17 cellular contexts compared by ENCODE assay signal in genomic region chr4:169362607-169363006, GRCh38.
"Had no signal": no experiment of that assay in that cellular context is flagged by ENCODE, and none has a peak within 500 bp of the region (broad histone marks: within the 10 kb centered on the region; RNA-seq: fewer than 3 reads in every experiment).

No MANE protein-coding gene starts in this region.

- DNase-seq: activated CD4-positive, alpha-beta memory T cell treated with anti-CD3 and anti-CD28 coated beads, Interleukin-2, amount 10 ng/mL, durations not matched to agents 7 days and 5 days; activated CD4-positive, alpha-beta T cell treated with anti-CD3 and anti-CD28 coated beads for 4 hours; activated naive CD4-positive, alpha-beta T cell treated with anti-CD3 and anti-CD28 coated beads, Interleukin-2, amount 10 ng/mL, durations not matched to agents 7 days and 5 days; activated T-cell treated with anti-CD3 and anti-CD28 coated beads, Interleukin-2, amount 50 U/mL, for 24 hours; effector memory CD8-positive, alpha-beta T cell; heart right ventricle; left cardiac atrium; midbrain; pancreas; T1000; thyroid gland had no signal

- H2AFZ ChIP-seq: neural progenitor cell had no signal

- H3K27me3 ChIP-seq: gastroesophageal sphincter, heart right ventricle, neural progenitor cell, pancreas, thyroid gland, vagina had no signal

- H3K9me3 ChIP-seq: pancreas, thyroid gland, vagina had no signal

- H3K4me3 Mint-ChIP-seq: activated CD4-positive, alpha-beta memory T cell treated with anti-CD3 and anti-CD28 coated beads, Interleukin-2, amount 10 ng/mL, durations not matched to agents 7 days and 5 days; activated naive CD4-positive, alpha-beta T cell treated with anti-CD3 and anti-CD28 coated beads, Interleukin-2, amount 10 ng/mL, durations not matched to agents 7 days and 5 days; activated T-cell treated with anti-CD3 and anti-CD28 coated beads, Interleukin-2, amount 50 U/mL, for 24 hours; dendritic cell treated with granulocyte-macrophage colony-stimulating factor and Interleukin-4, amounts not matched to agents 40 ng/mL and 50 ng/mL, for 4 days; effector memory CD8-positive, alpha-beta T cell; neural progenitor cell; stimulated activated effector memory CD8-positive, alpha-beta T cell treated with anti-CD3 and anti-CD28 coated beads, Interleukin-12 subunit alpha, Interleukin-12 subunit beta, amount 100 ng/mL, for 72 hours had no signal

- H3K36me3 ChIP-seq: gastroesophageal sphincter, heart right ventricle, neural progenitor cell, pancreas, thyroid gland, vagina had no signal

- H3K27ac ChIP-seq: gastroesophageal sphincter, neural progenitor cell, pancreas, thyroid gland, vagina had no signal

- H3K36me3 Mint-ChIP-seq: activated naive CD4-positive, alpha-beta T cell treated with anti-CD3 and anti-CD28 coated beads, Interleukin-2, amount 10 ng/mL, durations not matched to agents 7 days and 5 days; neural progenitor cell; stimulated activated effector memory CD8-positive, alpha-beta T cell treated with anti-CD3 and anti-CD28 coated beads, Interleukin-12 subunit alpha, Interleukin-12 subunit beta, amount 100 ng/mL, for 72 hours had no signal

- H3K27me3 Mint-ChIP-seq: activated naive CD4-positive, alpha-beta T cell treated with anti-CD3 and anti-CD28 coated beads, Interleukin-2, amount 10 ng/mL, durations not matched to agents 7 days and 5 days; dendritic cell treated with granulocyte-macrophage colony-stimulating factor and Interleukin-4, amounts not matched to agents 40 ng/mL and 50 ng/mL, for 4 days had no signal

- H3K27ac Mint-ChIP-seq: activated CD4-positive, alpha-beta memory T cell treated with anti-CD3 and anti-CD28 coated beads, Interleukin-2, amount 10 ng/mL, durations not matched to agents 7 days and 5 days; activated naive CD4-positive, alpha-beta T cell treated with anti-CD3 and anti-CD28 coated beads, Interleukin-2, amount 10 ng/mL, durations not matched to agents 7 days and 5 days; activated T-cell treated with anti-CD3 and anti-CD28 coated beads, Interleukin-2, amount 50 U/mL, for 24 hours; dendritic cell treated with granulocyte-macrophage colony-stimulating factor and Interleukin-4, amounts not matched to agents 40 ng/mL and 50 ng/mL, for 4 days; effector memory CD8-positive, alpha-beta T cell; neural progenitor cell; stimulated activated effector memory CD8-positive, alpha-beta T cell treated with anti-CD3 and anti-CD28 coated beads, Interleukin-12 subunit alpha, Interleukin-12 subunit beta, amount 100 ng/mL, for 72 hours had no signal

- H3K4me3 ChIP-seq: gastroesophageal sphincter, heart right ventricle, lung, neural progenitor cell, pancreas, thyroid gland, vagina had no signal

- H3K4me1 ChIP-seq: gastroesophageal sphincter, pancreas, thyroid gland, vagina had no signal

- H3K9me3 Mint-ChIP-seq: activated CD4-positive, alpha-beta memory T cell treated with anti-CD3 and anti-CD28 coated beads, Interleukin-2, amount 10 ng/mL, durations not matched to agents 7 days and 5 days; activated naive CD4-positive, alpha-beta T cell treated with anti-CD3 and anti-CD28 coated beads, Interleukin-2, amount 10 ng/mL, durations not matched to agents 7 days and 5 days; activated T-cell treated with anti-CD3 and anti-CD28 coated beads, Interleukin-2, amount 50 U/mL, for 24 hours; effector memory CD8-positive, alpha-beta T cell had no signal

- ATAC-seq: effector memory CD8-positive, alpha-beta T cell; gastroesophageal sphincter; heart right ventricle; stimulated activated effector memory CD8-positive, alpha-beta T cell treated with anti-CD3 and anti-CD28 coated beads, Interleukin-12 subunit alpha, Interleukin-12 subunit beta, amount 100 ng/mL, for 72 hours had no signal

- H3K4me1 Mint-ChIP-seq: activated CD4-positive, alpha-beta memory T cell treated with anti-CD3 and anti-CD28 coated beads, Interleukin-2, amount 10 ng/mL, durations not matched to agents 7 days and 5 days; activated naive CD4-positive, alpha-beta T cell treated with anti-CD3 and anti-CD28 coated beads, Interleukin-2, amount 10 ng/mL, durations not matched to agents 7 days and 5 days; neural progenitor cell; stimulated activated effector memory CD8-positive, alpha-beta T cell treated with anti-CD3 and anti-CD28 coated beads, Interleukin-12 subunit alpha, Interleukin-12 subunit beta, amount 100 ng/mL, for 72 hours had no signal
